ENCODE assay signal across 18 cellular contexts in genomic region chr11:78323356-78323755, GRCh38.
"Had no signal": no experiment of that assay in that cellular context is flagged by ENCODE, and none has a peak within 500 bp of the region (broad histone marks: within the 10 kb centered on the region; RNA-seq: fewer than 3 reads in every experiment).

No MANE protein-coding gene starts in this region.

- H3K9me3 Mint-ChIP-seq: activated naive CD4-positive, alpha-beta T cell treated with anti-CD3 and anti-CD28 coated beads for 36 hours; activated naive CD8-positive, alpha-beta T cell treated with anti-CD3 and anti-CD28 coated beads, Interleukin-2, amount 50 U/mL, for 24 hours; immature natural killer cell had no signal

- H3K27ac Mint-ChIP-seq: activated CD8-positive, alpha-beta memory T cell treated with anti-CD3 and anti-CD28 coated beads, Interleukin-2, amount 10 ng/mL, durations not matched to agents 7 days and 5 days; activated naive CD4-positive, alpha-beta T cell treated with anti-CD3 and anti-CD28 coated beads for 36 hours; activated naive CD8-positive, alpha-beta T cell treated with anti-CD3 and anti-CD28 coated beads, Interleukin-2, amount 50 U/mL, for 24 hours; immature natural killer cell had no signal

- H3K4me3 Mint-ChIP-seq: activated CD8-positive, alpha-beta memory T cell treated with anti-CD3 and anti-CD28 coated beads, Interleukin-2, amount 10 ng/mL, durations not matched to agents 7 days and 5 days; activated naive CD4-positive, alpha-beta T cell treated with anti-CD3 and anti-CD28 coated beads for 36 hours; activated naive CD8-positive, alpha-beta T cell treated with anti-CD3 and anti-CD28 coated beads, Interleukin-2, amount 50 U/mL, for 24 hours; immature natural killer cell had no signal

- H3K27ac ChIP-seq: foreskin keratinocyte, ovary, sigmoid colon, spleen, stomach, thoracic aorta, uterus had no signal

- H3K4me1 ChIP-seq: foreskin keratinocyte had no signal

- H3K4me1 Mint-ChIP-seq: immature natural killer cell had no signal

- H3K9me3 ChIP-seq: ovary, sigmoid colon, spleen, stomach, thoracic aorta, uterus had no signal

- DNase-seq: activated CD8-positive, alpha-beta memory T cell treated with anti-CD3 and anti-CD28 coated beads, Interleukin-2, amount 10 ng/mL, durations not matched to agents 7 days and 5 days; activated naive CD4-positive, alpha-beta T cell treated with anti-CD3 and anti-CD28 coated beads for 36 hours; activated naive CD8-positive, alpha-beta T cell treated with anti-CD3 and anti-CD28 coated beads, Interleukin-2, amount 50 U/mL, for 24 hours; activated T-cell treated with anti-CD3 and anti-CD28 coated beads, Interleukin-2, amount 50 U/mL, for 1 hour; aorta; cortex of kidney; effector memory CD4-positive, alpha-beta T cell; foreskin keratinocyte; head of caudate nucleus; immature natural killer cell; ovary; sigmoid colon; spleen; stomach; T-helper 9 cell; uterus had no signal

- H3K36me3 ChIP-seq: ovary, sigmoid colon, spleen, stomach, thoracic aorta, uterus had no signal

- H3K36me3 Mint-ChIP-seq: immature natural killer cell had no signal

- ATAC-seq: activated CD4-positive, CD25-positive, alpha-beta regulatory T cell treated with anti-CD3 and anti-CD28 coated beads, Interleukin-2, amount 50 U/mL, for 24 hours; activated CD8-positive, alpha-beta memory T cell treated with anti-CD3 and anti-CD28 coated beads, Interleukin-2, amount 10 ng/mL, durations not matched to agents 7 days and 5 days; activated naive CD8-positive, alpha-beta T cell treated with anti-CD3 and anti-CD28 coated beads, Interleukin-2, amount 50 U/mL, for 24 hours; foreskin keratinocyte had no signal

- H3K4me3 ChIP-seq: ovary, sigmoid colon, spleen, stomach, thoracic aorta, uterus had no signal

- H3K27me3 ChIP-seq: ovary, sigmoid colon, spleen, stomach, uterus had no signal

- H3K27me3 Mint-ChIP-seq: activated CD8-positive, alpha-beta memory T cell treated with anti-CD3 and anti-CD28 coated beads, Interleukin-2, amount 10 ng/mL, durations not matched to agents 7 days and 5 days; activated naive CD8-positive, alpha-beta T cell treated with anti-CD3 and anti-CD28 coated beads, Interleukin-2, amount 50 U/mL, for 24 hours had no signal
